ENCODE assay signal across 17 cellular contexts in the genomic region with DNA sequence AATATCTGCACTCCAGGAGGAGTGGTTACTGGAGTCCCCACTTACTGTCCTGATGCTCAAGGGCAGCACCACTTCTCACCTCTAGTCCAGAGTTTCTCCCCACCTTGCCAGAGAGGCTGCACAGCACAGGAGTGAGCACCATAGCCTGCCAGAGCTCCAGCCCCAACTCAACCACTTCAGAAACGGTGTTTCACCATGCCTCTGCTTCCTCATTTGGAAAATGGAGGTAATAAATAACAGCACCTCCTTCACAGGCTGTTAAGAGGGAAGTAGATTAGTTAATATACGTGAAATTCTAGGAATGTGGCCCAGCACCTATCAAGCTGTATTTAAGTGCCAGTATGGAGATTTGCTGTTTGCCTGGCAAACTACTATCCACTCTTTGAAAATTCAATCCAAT.
A peak's percentile ranks its signal among the peaks of the same experiment; 100 is the strongest.
DNase-seq lines count a peak whose midpoint lies in the region; ATAC-seq and TF ChIP-seq lines count a peak whose summit lies in the region.
"Had no signal": no experiment of that assay in that cellular context is flagged by ENCODE, and none has a peak within 500 bp of the region (broad histone marks: within the 10 kb centered on the region; RNA-seq: fewer than 3 reads in every experiment).

No MANE protein-coding gene starts in this region.

- H2BK120ac ChIP-seq in mesendoderm (ENCODE audit: low read depth, low read length) = no peak overlapping the region
- no peak overlapping the region for H2BK120ac ChIP-seq in H9 (ENCODE audit: low read depth, low read length, poor library complexity, severe bottlenecking)

- H3K4me1 ChIP-seq in foreskin keratinocyte (peaks cover 7% of the 10 kb centered on the region), mesendoderm (ENCODE audit: control insufficient read depth, low read depth, low read length) (peaks cover 4% of the 10 kb centered on the region), H9 (ENCODE audit: insufficient read depth, low read length) (no peaks in the 10 kb centered on the region)
- H3K4me1 ChIP-seq: A549 had no signal

- no peak overlapping the region for H3K27ac Mint-ChIP-seq in H9
- H3K27ac Mint-ChIP-seq in activated T-helper 2 cell treated with anti-CD3 and anti-CD28 coated beads, Interferon-gamma antibody, Interleukin-2, Interleukin-4, amounts not matched to agents 10 μg/mL and 5 μg/mL and 100 μg/mL, durations not matched to agents 14 hours and 24 hours and 36 hours = no peak overlapping the region
- H3K27ac Mint-ChIP-seq: CD4-positive, alpha-beta T cell had no signal

- H4K91ac ChIP-seq in H9 (ENCODE audit: insufficient read length, low read depth, low read length) = no peak overlapping the region

- WGBS in mesendoderm (ENCODE audit: extremely low coverage, insufficient coverage, low lambda C conversion rate) = no CpG with 5 or more reads among the region's 2 CpGs
- WGBS in H9 (ENCODE audit: extremely low coverage, insufficient read length, low lambda C conversion rate) = no CpG with 5 or more reads among the region's 2 CpGs

- H4K8ac ChIP-seq in mesendoderm (ENCODE audit: low read depth, low read length) (no peak overlapping the region), H9 (replicated peaks; ENCODE audit: insufficient read length, low read depth, low read length) (no peak overlapping the region)

- DNase-seq in ACHN (peak; percentile 46), NCI-H2029 treated with DMSO at 0.1 percent for 48 hours (lab: John Stamatoyannopoulos, UW) (peak; percentile 52), foreskin keratinocyte (peak in 1 of 2 donors; percentile 10), mesendoderm (peak; percentile 14), H9 (no peak), Kasumi-1 (lab: John Stamatoyannopoulos, UW) (no peak), NCI-H82 (lab: John Stamatoyannopoulos, UW) (no peak)
- no peak for DNase-seq in activated T-helper 2 cell treated with anti-CD3 and anti-CD28 coated beads, Interferon-gamma antibody, Interleukin-2, Interleukin-4, amounts not matched to agents 10 μg/mL and 5 μg/mL and 100 μg/mL, durations not matched to agents 14 hours and 24 hours and 36 hours (ENCODE audit: low spot score)
- DNase-seq: Calu3; CD4-positive, alpha-beta T cell; GF-D8; HCEC 1CT; MV-4-11; NCI-H1436; NCI-H2081 treated with DMSO at 0.1 percent for 48 hours; SIG-M5 had no signal

- H3K23me2 ChIP-seq in H9 (ENCODE audit: insufficient read length, low read depth, low read length, poor library complexity, severe bottlenecking) = no peaks in the 10 kb centered on the region

- H2AFZ ChIP-seq in H9 (ENCODE audit: low read length) = no peak overlapping the region

- H3K56ac ChIP-seq in mesendoderm (ENCODE audit: low read length) (no peak overlapping the region), H9 (ENCODE audit: insufficient read length, low read depth, low read length) (no peak overlapping the region)

- no peak overlapping the region for H3T11ph ChIP-seq in H9 (ENCODE audit: low read length)

- H4K20me1 ChIP-seq in H9 (ENCODE audit: control insufficient read depth, insufficient read depth, insufficient read length) = no peaks in the 10 kb centered on the region

- H2BK20ac ChIP-seq in H9 (ENCODE audit: low read depth, low read length, poor library complexity, severe bottlenecking) = no peak overlapping the region

- no peaks in the 10 kb centered on the region for H3K27me3 ChIP-seq in foreskin keratinocyte
- H3K27me3 ChIP-seq in mesendoderm (ENCODE audit: insufficient read depth, low read length, poor library complexity) = no peaks in the 10 kb centered on the region
- H3K27me3 ChIP-seq in H9 (ENCODE audit: insufficient read depth, low read length) = no peaks in the 10 kb centered on the region

- no peak overlapping the region for H2BK12ac ChIP-seq in H9 (ENCODE audit: insufficient read length, low read depth, low read length)

- no peak overlapping the region for H3K4me3 Mint-ChIP-seq in H9
- no peak overlapping the region for H3K4me3 Mint-ChIP-seq in activated T-helper 2 cell treated with anti-CD3 and anti-CD28 coated beads, Interferon-gamma antibody, Interleukin-2, Interleukin-4, amounts not matched to agents 10 μg/mL and 5 μg/mL and 100 μg/mL, durations not matched to agents 14 hours and 24 hours and 36 hours (ENCODE audit: low read depth)
- H3K4me3 Mint-ChIP-seq: CD4-positive, alpha-beta T cell had no signal

- H3K27ac ChIP-seq in foreskin keratinocyte = no peak overlapping the region
- no peak overlapping the region for H3K27ac ChIP-seq in mesendoderm (ENCODE audit: low read depth, low read length)
- H3K27ac ChIP-seq in H9 (ENCODE audit: insufficient read length, low read depth, low read length) = no peak overlapping the region
- H3K27ac ChIP-seq: A549 had no signal

- no peaks in the 10 kb centered on the region for H3K36me3 Mint-ChIP-seq in H9 (ENCODE audit: insufficient read depth in 1 of 3, low read depth in 3 of 3)
- no peaks in the 10 kb centered on the region for H3K36me3 Mint-ChIP-seq in activated T-helper 2 cell treated with anti-CD3 and anti-CD28 coated beads, Interferon-gamma antibody, Interleukin-2, Interleukin-4, amounts not matched to agents 10 μg/mL and 5 μg/mL and 100 μg/mL, durations not matched to agents 14 hours and 24 hours and 36 hours (ENCODE audit: low read depth)

- H3K23ac ChIP-seq in mesendoderm (ENCODE audit: low read length) = no peak overlapping the region
- no peak overlapping the region for H3K23ac ChIP-seq in H9 (ENCODE audit: insufficient read length, low read depth, low read length)

- no peaks in the 10 kb centered on the region for H3K9me3 ChIP-seq in H9 (ENCODE audit: control insufficient read depth, low read depth, low read length)
- H3K9me3 ChIP-seq: A549 had no signal

- intact Hi-C loops in activated T-helper 2 cell treated with anti-CD3 and anti-CD28 coated beads, Interferon-gamma antibody, Interleukin-2, Interleukin-4, amounts not matched to agents 10 μg/mL and 5 μg/mL and 100 μg/mL, durations not matched to agents 14 hours and 24 hours and 36 hours (cut with micrococcal nuclease) = no loop called here

- H3K79me1 ChIP-seq in mesendoderm (ENCODE audit: low read length) = no peaks in the 10 kb centered on the region
- no peaks in the 10 kb centered on the region for H3K79me1 ChIP-seq in H9 (ENCODE audit: insufficient read depth, low read depth, low read length, poor library complexity, severe bottlenecking)

- no peak overlapping the region for H2AK5ac ChIP-seq in mesendoderm (ENCODE audit: low read length)
- no peak overlapping the region for H2AK5ac ChIP-seq in H9 (ENCODE audit: insufficient read length, low read length)

- TF ChIP-seq CTCF in foreskin keratinocyte (conservative IDR thresholded peaks at IDR 0.05) = no peak
- no peak for TF ChIP-seq CTCF in H9 (conservative IDR thresholded peaks at IDR 0.05)

- H3K4ac ChIP-seq in mesendoderm (ENCODE audit: low read depth, low read length) (no peak overlapping the region), H9 (ENCODE audit: low read depth, low read length) (no peak overlapping the region)

- peaks cover 9% of the 10 kb centered on the region for H3K27me3 Mint-ChIP-seq in H9 (ENCODE audit: low read depth)
- no peaks in the 10 kb centered on the region for H3K27me3 Mint-ChIP-seq in activated T-helper 2 cell treated with anti-CD3 and anti-CD28 coated beads, Interferon-gamma antibody, Interleukin-2, Interleukin-4, amounts not matched to agents 10 μg/mL and 5 μg/mL and 100 μg/mL, durations not matched to agents 14 hours and 24 hours and 36 hours (ENCODE audit: low read depth)

- no peaks in the 10 kb centered on the region for H3K79me2 ChIP-seq in mesendoderm (ENCODE audit: control insufficient read depth, insufficient read depth, low read length)
- no peaks in the 10 kb centered on the region for H3K79me2 ChIP-seq in H9 (ENCODE audit: insufficient read depth, low read length)

- no peaks in the 10 kb centered on the region; a peak in 1 of 5 replicates for H3K9me3 Mint-ChIP-seq in H9
- no peaks in the 10 kb centered on the region for H3K9me3 Mint-ChIP-seq in activated T-helper 2 cell treated with anti-CD3 and anti-CD28 coated beads, Interferon-gamma antibody, Interleukin-2, Interleukin-4, amounts not matched to agents 10 μg/mL and 5 μg/mL and 100 μg/mL, durations not matched to agents 14 hours and 24 hours and 36 hours
- H3K9me3 Mint-ChIP-seq: CD4-positive, alpha-beta T cell had no signal

- H3K4me2 ChIP-seq in mesendoderm (ENCODE audit: low read length) = no peak overlapping the region
- no peak overlapping the region for H3K4me2 ChIP-seq in H9 (ENCODE audit: insufficient read depth, insufficient read length, low read length)
- H3K4me2 ChIP-seq: A549 had no signal

- no peak overlapping the region for H3K18ac ChIP-seq in mesendoderm (ENCODE audit: low read length)
- no peak overlapping the region for H3K18ac ChIP-seq in H9 (ENCODE audit: insufficient read length, low read depth, low read length)

- H3K14ac ChIP-seq in H9 (ENCODE audit: insufficient read depth, low read length) = no peak overlapping the region

- in situ Hi-C loops in ACHN (cut with HindIII; ENCODE audit: low pct_ligation_motif_present, low pct_unique_long_range_greater_than_20kb, low sequenced_read_pairs) = no loop called here

- H3K9ac ChIP-seq in mesendoderm (ENCODE audit: low read length) = no peak overlapping the region
- H3K9ac ChIP-seq in H9 (ENCODE audit: extremely low read depth, insufficient read length, low read length) = no peak overlapping the region

- peak; percentile 36 for ATAC-seq in foreskin keratinocyte

- no peaks in the 10 kb centered on the region for H3K36me3 ChIP-seq in mesendoderm (ENCODE audit: control insufficient read depth, insufficient read depth, low read length)

- H3K4me3 ChIP-seq in mesendoderm (ENCODE audit: low read length) = no peak overlapping the region
- H3K4me3 ChIP-seq: A549 had no signal

- no peaks in the 10 kb centered on the region for H3K4me1 Mint-ChIP-seq in H9
- H3K4me1 Mint-ChIP-seq in activated T-helper 2 cell treated with anti-CD3 and anti-CD28 coated beads, Interferon-gamma antibody, Interleukin-2, Interleukin-4, amounts not matched to agents 10 μg/mL and 5 μg/mL and 100 μg/mL, durations not matched to agents 14 hours and 24 hours and 36 hours (ENCODE audit: low read depth) = no peaks in the 10 kb centered on the region

- H2BK15ac ChIP-seq in mesendoderm (replicated peaks; ENCODE audit: low read depth) = no peak overlapping the region
- H2BK15ac ChIP-seq in H9 (ENCODE audit: low read depth, low read length) = no peak overlapping the region

- H2BK5ac ChIP-seq in mesendoderm (ENCODE audit: low read length) = no peak overlapping the region
- no peak overlapping the region for H2BK5ac ChIP-seq in H9 (ENCODE audit: insufficient read length, low read length)

- H4K5ac ChIP-seq in mesendoderm (ENCODE audit: low read length) (no peak overlapping the region), H9 (ENCODE audit: insufficient read length, low read depth, low read length) (no peak overlapping the region)

Comparison
In these comparisons a context has a peak if more than half of its experiments do, and no peak if none do; other contexts are left out.
1. DNase-seq: peak in ACHN (single experiment), NCI-H2029 treated with DMSO at 0.1 percent for 48 hours (single experiment) and mesendoderm (single experiment); none in H9 (single experiment), activated T-helper 2 cell treated with anti-CD3 and anti-CD28 coated beads, Interferon-gamma antibody, Interleukin-2, Interleukin-4, amounts not matched to agents 10 μg/mL and 5 μg/mL and 100 μg/mL, durations not matched to agents 14 hours and 24 hours and 36 hours (single experiment), Kasumi-1 (0 of 2) and NCI-H82 (single experiment).